1 cellular context compared by ENCODE assay signal in genomic region chr13:71659427-71659826, GRCh38.
TF ChIP-seq lines count a peak whose summit lies in the region.

No MANE protein-coding gene starts in this region.

TF ChIP-seq in WTC11, 78 proteins besides CTCF, POLR2A, EP300 and RAD21 (continued from another document):
- TF ChIP-seq ARID4B (CRISPR knock-in tag; IDR thresholded peaks at IDR 0.05; ENCODE audit: borderline replicate concordance), result no peak
- no peak for TF ChIP-seq ERG (CRISPR knock-in tag; IDR thresholded peaks at IDR 0.05)
- no peak for TF ChIP-seq PRRX2 (CRISPR knock-in tag; IDR thresholded peaks at IDR 0.05)
- no peak for TF ChIP-seq TP53 (CRISPR knock-in tag; IDR thresholded peaks at IDR 0.05)
